Comparison of ENCODE assay signal across 1 cellular context in genomic region chr1:12040457-12041051, GRCh38.
TF ChIP-seq lines count a peak whose summit lies in the region.

No MANE protein-coding gene starts in this region.

TF ChIP-seq in K562, 482 proteins besides CTCF, POLR2A, EP300 and RAD21 (continued from another document and continues in another):
- TF ChIP-seq ZBTB2 (IDR thresholded peaks at IDR 0.05) (no peak), ZBTB11 (CRISPR knock-in tag; IDR thresholded peaks at IDR 0.05) (no peak), SMARCC2 (IDR thresholded peaks at IDR 0.05; ENCODE audit: low read depth) (no peak), CHAMP1 (IDR thresholded peaks at IDR 0.05) (no peak), HBP1 (CRISPR knock-in tag; IDR thresholded peaks at IDR 0.05) (no peak), ZNF707 (CRISPR knock-in tag; conservative IDR thresholded peaks at IDR 0.05) (no peak), ZMIZ1 (IDR thresholded peaks at IDR 0.05; ENCODE audit: low read depth in 2 of 2, low read length in 2 of 2) (peak in 1 of 2 experiments; percentile 57; a peak in 1 of 4 replicates), RNF219 (CRISPR knock-in tag; IDR thresholded peaks at IDR 0.05) (no peak), ZNF277 (CRISPR knock-in tag; IDR thresholded peaks at IDR 0.05; ENCODE audit: borderline replicate concordance) (no peak), ZNF165 (CRISPR knock-in tag; IDR thresholded peaks at IDR 0.05; ENCODE audit: borderline replicate concordance) (no peak), HCFC1 (IDR thresholded peaks at IDR 0.05; ENCODE audit: low read depth, low read length) (no peak), ZNF407 (IDR thresholded peaks at IDR 0.05; ENCODE audit: low read depth) (no peak), ZNF253 (CRISPR knock-in tag; conservative IDR thresholded peaks at IDR 0.05) (no peak), ZNF589 (CRISPR knock-in tag; IDR thresholded peaks at IDR 0.05; ENCODE audit: low read depth) (no peak; the same call in 1 of the 2 replicates), UBTF (IDR thresholded peaks at IDR 0.05; ENCODE audit: borderline replicate concordance in 1 of 2, low read depth in 2 of 2, low read length in 2 of 2) (no peak), RBM17 (IDR thresholded peaks at IDR 0.05; ENCODE audit: borderline replicate concordance, low read depth, low read length) (no peak), MECOM (CRISPR knock-in tag; IDR thresholded peaks at IDR 0.05) (no peak), PHB2 (IDR thresholded peaks at IDR 0.05; ENCODE audit: low read depth) (no peak), ZNF140 (CRISPR knock-in tag; IDR thresholded peaks at IDR 0.05) (no peak), ZNF644 (tag; IDR thresholded peaks at IDR 0.05; ENCODE audit: low read depth) (no peak), MTA2 (IDR thresholded peaks at IDR 0.05; ENCODE audit: low read depth) (no peak), SREBF2 (CRISPR knock-in tag; IDR thresholded peaks at IDR 0.05) (no peak)
